In the genomic region with DNA sequence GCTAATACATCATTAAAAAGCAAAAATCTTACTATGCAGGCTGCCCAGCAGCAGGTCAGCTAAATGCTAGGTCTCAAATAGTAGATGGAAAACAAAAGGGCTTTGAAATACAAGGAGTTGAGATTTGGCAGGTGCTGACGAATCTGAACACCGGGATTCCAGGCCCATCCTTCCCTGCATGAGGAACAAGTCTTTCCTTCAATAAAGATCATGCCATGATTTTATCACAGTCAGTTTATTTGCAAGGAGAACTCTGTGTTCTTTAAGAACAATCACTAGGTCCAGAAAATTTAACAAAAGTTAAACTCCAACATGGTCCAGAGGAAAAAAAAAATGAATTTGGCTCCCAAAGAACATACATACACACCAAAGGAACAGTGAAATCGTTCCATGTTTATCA, we compare ENCODE assay signal across 9 cellular contexts.
"Had no signal": no experiment of that assay in that cellular context is flagged by ENCODE, and none has a peak within 500 bp of the region (broad histone marks: within the 10 kb centered on the region; RNA-seq: fewer than 3 reads in every experiment).

No MANE protein-coding gene starts in this region.

- H3K9me3 ChIP-seq: HAP-1 had no signal

- H3K27ac ChIP-seq: GM23248 had no signal

- DNase-seq: GM23248, GOT3, H7, H9, HCEC 1CT, HFFc6 had no signal

- ATAC-seq: GM23338, HCT116 had no signal

- H3K4me1 ChIP-seq: HAP-1 had no signal

- H3K4me3 ChIP-seq: GM23248, GM23338, HAP-1 had no signal

- H3K36me3 ChIP-seq: HAP-1 had no signal
